35 cellular contexts compared by ENCODE assay signal in genomic region chr7:35771776-35772175, GRCh38. TPM values are rescaled to one million over a fixed set of nuclear protein-coding genes. Genes with fewer than 3 reads are reported as not detected.
DNase-seq lines count a peak whose midpoint lies in the region; ATAC-seq and TF ChIP-seq lines count a peak whose summit lies in the region.
"Had no signal": no experiment of that assay in that cellular context is flagged by ENCODE, and none has a peak within 500 bp of the region (broad histone marks: within the 10 kb centered on the region; RNA-seq: fewer than 3 reads in every experiment).

No MANE protein-coding gene starts in this region.

- no peaks in the 10 kb centered on the region for H4K20me1 ChIP-seq in PC-3 (ENCODE audit: low read length)
- H4K20me1 ChIP-seq: BLaER1; BLaER1 treated with 17β-estradiol and CSF1 and Interleukin-3, amounts not matched to agents 10 nM and 100 nM had no signal

- no peak overlapping the region for H3K4me3 Mint-ChIP-seq in progenitor cell of endocrine pancreas (ENCODE audit: low read depth)
- no peak overlapping the region for H3K4me3 Mint-ChIP-seq in stimulated activated memory B cell treated with anti-CD40 and anti-IgM and Interleukin-4, amounts not matched to agents 10 μg/mL and 1 μg/mL and 100 μg/mL, for 72 hours
- H3K4me3 Mint-ChIP-seq: B cell; CD14-positive monocyte; CD4-positive, alpha-beta memory T cell; CD4-positive, alpha-beta T cell; CD4-positive, CD25-positive, alpha-beta regulatory T cell; CD8-positive, alpha-beta memory T cell; CD8-positive, alpha-beta T cell had no signal

- peak; percentile 89 for ATAC-seq in PC-3
- ATAC-seq in stimulated activated memory B cell treated with anti-CD40 and anti-IgM and Interleukin-4, amounts not matched to agents 10 μg/mL and 1 μg/mL and 100 μg/mL, for 72 hours, result no peak
- ATAC-seq: A549; CD8-positive, alpha-beta T cell had no signal

- no peaks in the 10 kb centered on the region for H3K9me3 ChIP-seq in PC-3 (ENCODE audit: low read length)
- H3K9me3 ChIP-seq: A549, BE2C, Caco-2 had no signal

- H3K9me3 Mint-ChIP-seq in progenitor cell of endocrine pancreas (ENCODE audit: low read depth), result peaks cover 5% of the 10 kb centered on the region
- no peaks in the 10 kb centered on the region for H3K9me3 Mint-ChIP-seq in stimulated activated memory B cell treated with anti-CD40 and anti-IgM and Interleukin-4, amounts not matched to agents 10 μg/mL and 1 μg/mL and 100 μg/mL, for 72 hours
- H3K9me3 Mint-ChIP-seq: CD4-positive, alpha-beta T cell; CD8-positive, alpha-beta memory T cell; CD8-positive, alpha-beta T cell had no signal

- H3K27ac ChIP-seq in PC-3 (ENCODE audit: low read length) (no peak overlapping the region), dorsolateral prefrontal cortex (peak overlapping the region in 50 of 59 donors; percentile 3 to 99 (median 80)), substantia nigra (ENCODE audit: low read depth, low read length, poor library complexity, severe bottlenecking) (peak overlapping the region; percentile 56)
- H3K27ac ChIP-seq: 22Rv1; A549; BLaER1; BLaER1 treated with 17β-estradiol and CSF1 and Interleukin-3, amounts not matched to agents 10 nM and 100 nM; C4-2B had no signal

- H3K27ac Mint-ChIP-seq in progenitor cell of endocrine pancreas, result no peak overlapping the region
- no peak overlapping the region for H3K27ac Mint-ChIP-seq in stimulated activated memory B cell treated with anti-CD40 and anti-IgM and Interleukin-4, amounts not matched to agents 10 μg/mL and 1 μg/mL and 100 μg/mL, for 72 hours
- H3K27ac Mint-ChIP-seq: B cell; CD14-positive monocyte; CD4-positive, alpha-beta memory T cell; CD4-positive, alpha-beta T cell; CD4-positive, CD25-positive, alpha-beta regulatory T cell; CD8-positive, alpha-beta memory T cell; CD8-positive, alpha-beta T cell had no signal

- no peak overlapping the region for H3K4me2 ChIP-seq in PC-3 (ENCODE audit: low read length)
- H3K4me2 ChIP-seq: A549; BLaER1; BLaER1 treated with 17β-estradiol and CSF1 and Interleukin-3, amounts not matched to agents 10 nM and 100 nM had no signal

- H3K4me3 ChIP-seq in LNCaP clone FGC (ENCODE audit: low read depth, low read length) (no peak overlapping the region), PC-3 (ENCODE audit: low read length) (no peak overlapping the region), dorsolateral prefrontal cortex (no peak overlapping the region)
- H3K4me3 ChIP-seq: A549; BLaER1; BLaER1 treated with 17β-estradiol and CSF1 and Interleukin-3, amounts not matched to agents 10 nM and 100 nM had no signal

- no peaks in the 10 kb centered on the region for H3K4me1 ChIP-seq in PC-3 (ENCODE audit: insufficient read depth, low read length)
- H3K4me1 ChIP-seq: A549; BE2C; BLaER1; BLaER1 treated with 17β-estradiol and CSF1 and Interleukin-3, amounts not matched to agents 10 nM and 100 nM; Caco-2 had no signal

- DNase-seq in LNCaP clone FGC (ENCODE audit: low read depth) (peak; percentile 81), PC-3 (peak; percentile 8), dorsolateral prefrontal cortex (no peak), substantia nigra (lab: John Stamatoyannopoulos, UW) (no peak), progenitor cell of endocrine pancreas (ENCODE audit: low spot score, unreplicated experiment) (no peak), T1000 (lab: John Stamatoyannopoulos, UW) (no peak), HEK293T (ENCODE audit: extremely low spot score) (no peak)
- DNase-seq: 8988T; ACHN; AML-193; BE2C; C1 segment of cervical spinal cord; Caco-2; Calu3; CD4-positive, alpha-beta memory T cell; CD4-positive, alpha-beta T cell; CD4-positive, CD25-positive, alpha-beta regulatory T cell; CD8-positive, alpha-beta memory T cell; CD8-positive, alpha-beta T cell; COR-L47; DMS 273 treated with DMSO at 0.1 percent for 48 hours; DMS153; DMS53; DMS79; DMS79 treated with DMSO at 0.1 percent for 48 hours; DND-41; EL had no signal

- no peaks in the 10 kb centered on the region for H3K27me3 Mint-ChIP-seq in progenitor cell of endocrine pancreas
- no peaks in the 10 kb centered on the region for H3K27me3 Mint-ChIP-seq in stimulated activated memory B cell treated with anti-CD40 and anti-IgM and Interleukin-4, amounts not matched to agents 10 μg/mL and 1 μg/mL and 100 μg/mL, for 72 hours
- H3K27me3 Mint-ChIP-seq: B cell; CD4-positive, alpha-beta memory T cell; CD4-positive, alpha-beta T cell; CD8-positive, alpha-beta memory T cell had no signal

- TF ChIP-seq CTCF in LNCaP clone FGC (IDR thresholded peaks at IDR 0.05; ENCODE audit: control insufficient read depth, extremely low read depth, insufficient read depth) (no peak), PC-3 (conservative IDR thresholded peaks at IDR 0.05; ENCODE audit: low read depth, low read length) (no peak), dorsolateral prefrontal cortex (IDR thresholded peaks at IDR 0.05 in 54 of 56, conservative IDR thresholded peaks at IDR 0.05 in 2 of 56; ENCODE audit: low read depth in 1 of 56, partially characterized antibody in 56 of 56) (no peak), progenitor cell of endocrine pancreas (IDR thresholded peaks at IDR 0.05; ENCODE audit: unreplicated experiment) (no peak)

- no peak overlapping the region for H3K9ac ChIP-seq in PC-3 (ENCODE audit: low read length)
- H3K9ac ChIP-seq: BLaER1; BLaER1 treated with 17β-estradiol and CSF1 and Interleukin-3, amounts not matched to agents 10 nM and 100 nM had no signal

- BruUV-seq in PC-3 (replicated peaks; lab: Mats Ljungman, UMichigan), result no TSS peak

- peaks cover 2% of the 10 kb centered on the region for H3K36me3 Mint-ChIP-seq in progenitor cell of endocrine pancreas (ENCODE audit: insufficient read depth)
- peaks cover 5% of the 10 kb centered on the region for H3K36me3 Mint-ChIP-seq in stimulated activated memory B cell treated with anti-CD40 and anti-IgM and Interleukin-4, amounts not matched to agents 10 μg/mL and 1 μg/mL and 100 μg/mL, for 72 hours
- H3K36me3 Mint-ChIP-seq: CD14-positive monocyte; CD4-positive, alpha-beta memory T cell; CD4-positive, CD25-positive, alpha-beta regulatory T cell; CD8-positive, alpha-beta T cell had no signal

- no peaks in the 10 kb centered on the region for H3K4me1 Mint-ChIP-seq in progenitor cell of endocrine pancreas (ENCODE audit: low read depth)
- H3K4me1 Mint-ChIP-seq in stimulated activated memory B cell treated with anti-CD40 and anti-IgM and Interleukin-4, amounts not matched to agents 10 μg/mL and 1 μg/mL and 100 μg/mL, for 72 hours, result peaks cover 8% of the 10 kb centered on the region
- H3K4me1 Mint-ChIP-seq: CD14-positive monocyte; CD4-positive, alpha-beta memory T cell; CD4-positive, CD25-positive, alpha-beta regulatory T cell; CD8-positive, alpha-beta memory T cell had no signal

- no peaks in the 10 kb centered on the region for H3K36me3 ChIP-seq in PC-3 (ENCODE audit: low read depth, low read length)
- H3K36me3 ChIP-seq: BE2C; BLaER1; BLaER1 treated with 17β-estradiol and CSF1 and Interleukin-3, amounts not matched to agents 10 nM and 100 nM had no signal

- no peaks in the 10 kb centered on the region for H3K27me3 ChIP-seq in PC-3 (ENCODE audit: low read length)
- no peaks in the 10 kb centered on the region for H3K27me3 ChIP-seq in dorsolateral prefrontal cortex
- H3K27me3 ChIP-seq: BE2C; BLaER1; BLaER1 treated with 17β-estradiol and CSF1 and Interleukin-3, amounts not matched to agents 10 nM and 100 nM had no signal

- CTCF ChIA-PET in PC-3 (lab: Charles Lee) (no interaction called here), HEK293T (lab: Yijun Ruan, JAX) (no interaction called here)

- H3F3A ChIP-seq in PC-3 (ENCODE audit: low read length, unreplicated experiment), result no peaks in the 10 kb centered on the region

- H2AFZ ChIP-seq in PC-3 (ENCODE audit: low read length), result no peak overlapping the region

- H3K79me2 ChIP-seq in PC-3 (ENCODE audit: low read length), result no peaks in the 10 kb centered on the region

- POLR2A ChIA-PET in PC-3 (lab: Charles Lee; ENCODE audit: unreplicated experiment) (no interaction called here), HEK293T (lab: Yijun Ruan, JAX) (no interaction called here)

- no peaks in the 10 kb centered on the region for H3K9me2 ChIP-seq in PC-3 (replicated peaks; ENCODE audit: low read length)

- intact Hi-C loops in PC-3 (cut with micrococcal nuclease) (no loop called here), dorsolateral prefrontal cortex (cut with DNase I) (no loop called here)

TF ChIP-seq in HEK293T, 16 proteins besides CTCF, POLR2A, EP300 and RAD21:
- TF ChIP-seq BHLHE40 (IDR thresholded peaks at IDR 0.05; ENCODE audit: borderline replicate concordance), result no peak
- no peak for TF ChIP-seq FOXM1 (IDR thresholded peaks at IDR 0.05; ENCODE audit: borderline replicate concordance)
- TF ChIP-seq ZNF384 (IDR thresholded peaks at IDR 0.05), result no peak
- TF ChIP-seq L3MBTL2 (conservative IDR thresholded peaks at IDR 0.05), result no peak
- TF ChIP-seq TARDBP (IDR thresholded peaks at IDR 0.05), result no peak
- TF ChIP-seq CTBP1 (IDR thresholded peaks at IDR 0.05; ENCODE audit: borderline replicate concordance), result no peak
- no peak for TF ChIP-seq ELF4 (IDR thresholded peaks at IDR 0.05)
- TF ChIP-seq SP1 (IDR thresholded peaks at IDR 0.05), result no peak
- no peak for TF ChIP-seq PKNOX1 (IDR thresholded peaks at IDR 0.05)
- no peak for TF ChIP-seq HDGF (IDR thresholded peaks at IDR 0.05; ENCODE audit: borderline replicate concordance)
- TF ChIP-seq SUZ12 (IDR thresholded peaks at IDR 0.05), result no peak
- TF ChIP-seq FOXA1 (IDR thresholded peaks at IDR 0.05), result no peak
- TF ChIP-seq NFRKB (IDR thresholded peaks at IDR 0.05), result no peak
- no peak for TF ChIP-seq FOXK2 (IDR thresholded peaks at IDR 0.05)

RNA-seq across cellular contexts. Expression of gene SEPTIN7, which starts 29.1 kb away (rescaled TPM):
- 121 and 147 TPM in 2 replicates for total RNA-seq in PC-3 (2014; rRNA removed)
- 1,000 to 10,000 TPM in 1 of 120 experiments, 100 to 1,000 TPM in 119; 401 to 1,012 (median 568) TPM for total RNA-seq in dorsolateral prefrontal cortex
- 174 and 175 TPM in 2 replicates for total RNA-seq in progenitor cell of endocrine pancreas

Comparison
In these comparisons a context has a peak if more than half of its experiments do, and no peak if none do; other contexts are left out.
1. DNase-seq: peak in LNCaP clone FGC (single experiment) and PC-3 (single experiment); none in dorsolateral prefrontal cortex (0 of 10), substantia nigra (0 of 49), progenitor cell of endocrine pancreas (single experiment), T1000 (single experiment) and HEK293T (single experiment).